Comparison of ENCODE assay signal across 1 cellular context in genomic region chr2:36388472-36388871, GRCh38.
TF ChIP-seq lines count a peak whose summit lies in the region.

No MANE protein-coding gene starts in this region.

TF ChIP-seq in A549, 52 proteins besides CTCF, POLR2A, EP300 and RAD21 (continued from another document):
- TF ChIP-seq HDAC2 (IDR thresholded peaks at IDR 0.05), result no peak
- no peak for TF ChIP-seq GATA3 (IDR thresholded peaks at IDR 0.05; ENCODE audit: borderline replicate concordance)
- TF ChIP-seq, protein P1, sequence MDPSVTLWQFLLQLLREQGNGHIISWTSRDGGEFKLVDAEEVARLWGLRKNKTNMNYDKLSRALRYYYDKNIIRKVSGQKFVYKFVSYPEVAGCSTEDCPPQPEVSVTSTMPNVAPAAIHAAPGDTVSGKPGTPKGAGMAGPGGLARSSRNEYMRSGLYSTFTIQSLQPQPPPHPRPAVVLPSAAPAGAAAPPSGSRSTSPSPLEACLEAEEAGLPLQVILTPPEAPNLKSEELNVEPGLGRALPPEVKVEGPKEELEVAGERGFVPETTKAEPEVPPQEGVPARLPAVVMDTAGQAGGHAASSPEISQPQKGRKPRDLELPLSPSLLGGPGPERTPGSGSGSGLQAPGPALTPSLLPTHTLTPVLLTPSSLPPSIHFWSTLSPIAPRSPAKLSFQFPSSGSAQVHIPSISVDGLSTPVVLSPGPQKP (IDR thresholded peaks at IDR 0.05; ENCODE audit: low read depth, low read length), result no peak
- no peak for TF ChIP-seq EHF (CRISPR knock-in tag; IDR thresholded peaks at IDR 0.05)
- TF ChIP-seq ZC3H11A (IDR thresholded peaks at IDR 0.05), result no peak
- TF ChIP-seq, protein P2, sequence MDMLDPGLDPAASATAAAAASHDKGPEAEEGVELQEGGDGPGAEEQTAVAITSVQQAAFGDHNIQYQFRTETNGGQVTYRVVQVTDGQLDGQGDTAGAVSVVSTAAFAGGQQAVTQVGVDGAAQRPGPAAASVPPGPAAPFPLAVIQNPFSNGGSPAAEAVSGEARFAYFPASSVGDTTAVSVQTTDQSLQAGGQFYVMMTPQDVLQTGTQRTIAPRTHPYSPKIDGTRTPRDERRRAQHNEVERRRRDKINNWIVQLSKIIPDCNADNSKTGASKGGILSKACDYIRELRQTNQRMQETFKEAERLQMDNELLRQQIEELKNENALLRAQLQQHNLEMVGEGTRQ (IDR thresholded peaks at IDR 0.05), result 0 out of 2 replicates have a peak, but pooled peaks have one; percentile 4
- peak; percentile 74 for TF ChIP-seq FOSB (CRISPR knock-in tag; IDR thresholded peaks at IDR 0.05)
TF ChIP-seq in A549: peak in this region for 2.
